In genomic region chr1:17563494-17564281, GRCh38 we compare ENCODE assay signal across 15 cellular contexts. TPM values are rescaled to one million over a fixed set of nuclear protein-coding genes. Genes with fewer than 3 reads are reported as not detected.
DNase-seq lines count a peak whose midpoint lies in the region; ATAC-seq and TF ChIP-seq lines count a peak whose summit lies in the region.
"Had no signal": no experiment of that assay in that cellular context is flagged by ENCODE, and none has a peak within 500 bp of the region (broad histone marks: within the 10 kb centered on the region; RNA-seq: fewer than 3 reads in every experiment).

No MANE protein-coding gene starts in this region.

- no peak overlapping the region for H2BK12ac ChIP-seq in neuronal stem cell (ENCODE audit: low read length)

- H2AFZ ChIP-seq in neuronal stem cell (ENCODE audit: low read length) = no peak overlapping the region

- H3K27me3 Mint-ChIP-seq in MCF 10A (ENCODE audit: insufficient read depth, unreplicated experiment) = no peaks in the 10 kb centered on the region

- CTCF ChIA-PET in MCF 10A (lab: Yijun Ruan, JAX) = interaction anchor here (0.6 kb wide), 1 partner anchor 58 kb away, joined by 4 read pairs; no protein-coding TSS in a partner anchor

- H2BK120ac ChIP-seq in neuronal stem cell (ENCODE audit: low read depth, low read length) = no peak overlapping the region

- H3K9me3 Mint-ChIP-seq in MCF 10A (ENCODE audit: unreplicated experiment) = no peaks in the 10 kb centered on the region
- H3K9me3 Mint-ChIP-seq: activated B cell treated with CpG ODN at 0.5 μM for 24 hours; activated naive CD8-positive, alpha-beta T cell treated with anti-CD3 and anti-CD28 coated beads, Interleukin-2, amount 50 U/mL, for 24 hours; naive thymus-derived CD8-positive, alpha-beta T cell had no signal

- no peak overlapping the region for H4K91ac ChIP-seq in neuronal stem cell (ENCODE audit: low read depth, low read length, poor library complexity)

- TF ChIP-seq POLR2A in breast epithelium (IDR thresholded peaks at IDR 0.05) = no peak
- no peak for TF ChIP-seq POLR2A in vagina (IDR thresholded peaks at IDR 0.05)

- H3K27me3 ChIP-seq in breast epithelium (no peaks in the 10 kb centered on the region), neuronal stem cell (ENCODE audit: control insufficient read depth in 3 of 3, insufficient read depth in 3 of 3, low read depth in 1 of 3, low read length in 3 of 3) (no peaks in the 10 kb centered on the region), vagina (no peaks in the 10 kb centered on the region), HAP-1 (ENCODE audit: low read depth) (no peaks in the 10 kb centered on the region)

- no peaks in the 10 kb centered on the region for H3K36me3 Mint-ChIP-seq in MCF 10A (ENCODE audit: insufficient read depth, unreplicated experiment)
- H3K36me3 Mint-ChIP-seq: naive thymus-derived CD8-positive, alpha-beta T cell had no signal

- intact Hi-C loops in breast epithelium (cut with DNase I; ENCODE audit: low total_unique reads) (no loop called here), MCF 10A (cut with micrococcal nuclease) (no loop called here), Right ventricle myocardium superior (cut with DNase I) (no loop called here), vagina (cut with DNase I) (no loop called here)

- no peak overlapping the region for H2BK15ac ChIP-seq in neuronal stem cell (ENCODE audit: low read length)

- no peak overlapping the region for H2AK5ac ChIP-seq in neuronal stem cell (ENCODE audit: low read depth, low read length)

- H3K4me1 Mint-ChIP-seq in MCF 10A (ENCODE audit: insufficient read depth, unreplicated experiment) = peaks cover 27% of the 10 kb centered on the region
- H3K4me1 Mint-ChIP-seq: activated B cell treated with CpG ODN at 0.5 μM for 24 hours; activated naive CD8-positive, alpha-beta T cell treated with anti-CD3 and anti-CD28 coated beads, Interleukin-2, amount 50 U/mL, for 24 hours; naive thymus-derived CD8-positive, alpha-beta T cell had no signal

- H3K27ac ChIP-seq in breast epithelium (peak overlapping the region; percentile 95 to 97), neuronal stem cell (replicated peaks; ENCODE audit: low read length) (no peak overlapping the region), vagina (peak overlapping the region; percentile 93)

- TF ChIP-seq CTCF in breast epithelium (IDR thresholded peaks at IDR 0.05) (no peak), MCF 10A (IDR thresholded peaks at IDR 0.05; ENCODE audit: unreplicated experiment) (no peak), vagina (IDR thresholded peaks at IDR 0.05) (no peak)

- no TSS peak for BruUV-seq in MCF 10A (replicated peaks; lab: Mats Ljungman, UMichigan)

- H3K27ac Mint-ChIP-seq in MCF 10A (ENCODE audit: low read depth, unreplicated experiment) = no peak overlapping the region
- H3K27ac Mint-ChIP-seq: activated B cell treated with CpG ODN at 0.5 μM for 24 hours; activated naive CD8-positive, alpha-beta T cell treated with anti-CD3 and anti-CD28 coated beads, Interleukin-2, amount 50 U/mL, for 24 hours; naive thymus-derived CD8-positive, alpha-beta T cell had no signal

- H3K4me3 Mint-ChIP-seq in MCF 10A (ENCODE audit: unreplicated experiment) = no peak overlapping the region
- H3K4me3 Mint-ChIP-seq: activated B cell treated with CpG ODN at 0.5 μM for 24 hours; activated naive CD8-positive, alpha-beta T cell treated with anti-CD3 and anti-CD28 coated beads, Interleukin-2, amount 50 U/mL, for 24 hours; naive thymus-derived CD8-positive, alpha-beta T cell had no signal

- H3K18ac ChIP-seq in neuronal stem cell (ENCODE audit: low read length) = peak overlapping the region; percentile 60

- peaks cover 9% of the 10 kb centered on the region for H3K79me1 ChIP-seq in neuronal stem cell (ENCODE audit: low read depth, low read length)

- peak overlapping the region; percentile 26 for H3K23ac ChIP-seq in neuronal stem cell (ENCODE audit: low read depth, low read length, poor library complexity)

- DNase-seq in breast epithelium (ENCODE audit: low spot score in 2 of 2) (no peak), MCF 10A (ENCODE audit: unreplicated experiment) (no peak), Right ventricle myocardium superior (peak; percentile 76), neuronal stem cell (ENCODE audit: low spot score) (no peak), vagina (ENCODE audit: extremely low spot score in 2 of 2) (no peak), HAP-1 (ENCODE audit: low spot score in 2 of 2) (no peak), middle frontal gyrus (ENCODE audit: extremely low spot score, low spot score) (no peak)
- DNase-seq: activated B cell treated with CpG ODN at 0.5 μM for 24 hours; activated naive CD8-positive, alpha-beta T cell treated with anti-CD3 and anti-CD28 coated beads, Interleukin-2, amount 50 U/mL, for 24 hours; COR-L47; MM.1S; naive thymus-derived CD8-positive, alpha-beta T cell had no signal

- POLR2A ChIA-PET in MCF 10A (lab: Yijun Ruan, JAX) = interaction anchor here (0.7 kb wide), 1 partner anchor 66 kb away, joined by 3 read pairs; no protein-coding TSS in a partner anchor

- H3K4ac ChIP-seq in neuronal stem cell (ENCODE audit: low read length) = no peak overlapping the region

- H3K36me3 ChIP-seq in breast epithelium (no peaks in the 10 kb centered on the region), neuronal stem cell (replicated peaks in 1 of 2; ENCODE audit: control insufficient read depth in 2 of 2, insufficient read depth in 2 of 2, low read length in 2 of 2) (no peaks in the 10 kb centered on the region), vagina (no peaks in the 10 kb centered on the region), HAP-1 (replicated peaks) (no peaks in the 10 kb centered on the region)

- in situ Hi-C loops in HAP-1 (cut with MboI; ENCODE audit: low sequenced_read_pairs) = no loop called here

- no peak overlapping the region for H3K14ac ChIP-seq in neuronal stem cell (ENCODE audit: low read length)

- no peak overlapping the region for H4K8ac ChIP-seq in neuronal stem cell (ENCODE audit: low read depth, low read length)

- H3K9ac ChIP-seq in neuronal stem cell (ENCODE audit: low read depth, low read length, poor library complexity) = no peak overlapping the region

- H2BK5ac ChIP-seq in neuronal stem cell (ENCODE audit: low read length) = no peak overlapping the region

- H3K4me2 ChIP-seq in neuronal stem cell (ENCODE audit: insufficient read depth, low read length, poor library complexity, severe bottlenecking) = no peak overlapping the region
- H3K4me2 ChIP-seq: A549 had no signal

- WGBS in neuronal stem cell (ENCODE audit: extremely low coverage in 2 of 2, insufficient read length in 2 of 2, insufficient replicate concordance in 1 of 2), 2 donors = no CpG with 5 or more reads among the region's 8 CpGs

- ATAC-seq in Right ventricle myocardium superior (ENCODE audit: poor library complexity) = peak; percentile 57
- ATAC-seq in HG02642 (IDR thresholded peaks at IDR 0.05; ENCODE audit: poor library complexity, unreplicated experiment) = no peak
- ATAC-seq: A549; activated naive CD8-positive, alpha-beta T cell treated with anti-CD3 and anti-CD28 coated beads, Interleukin-2, amount 50 U/mL, for 24 hours; naive thymus-derived CD8-positive, alpha-beta T cell had no signal

- H3K9me3 ChIP-seq in breast epithelium (no peaks in the 10 kb centered on the region), neuronal stem cell (replicated peaks in 1 of 2; ENCODE audit: control insufficient read depth in 2 of 2, insufficient read depth in 1 of 2, low read depth in 1 of 2, low read length in 2 of 2) (no peaks in the 10 kb centered on the region), vagina (no peaks in the 10 kb centered on the region), HAP-1 (no peaks in the 10 kb centered on the region)
- H3K9me3 ChIP-seq: A549 had no signal

- H3K4me3 ChIP-seq in breast epithelium = no peak overlapping the region
- peak overlapping the region in 1 of 2 donors; percentile 33 for H3K4me3 ChIP-seq in neuronal stem cell (ENCODE audit: low read length in 2 of 2)
- H3K4me3 ChIP-seq in vagina = no peak overlapping the region
- H3K4me3 ChIP-seq in HAP-1 = no peak overlapping the region
- H3K4me3 ChIP-seq: A549, skin epidermis had no signal

- peaks cover 8 to 36% of the 10 kb centered on the region in 2 donors for H3K4me1 ChIP-seq in breast epithelium
- H3K4me1 ChIP-seq in neuronal stem cell (ENCODE audit: control insufficient read depth in 2 of 2, insufficient read depth in 1 of 2, low read depth in 1 of 2, low read length in 2 of 2) = peaks cover 33 to 34% of the 10 kb centered on the region in 2 donors
- peaks cover 96% of the 10 kb centered on the region for H3K4me1 ChIP-seq in vagina
- H3K4me1 ChIP-seq in HAP-1 = no peaks in the 10 kb centered on the region

RNA-seq across cellular contexts. Expression of gene ARHGEF10L, which starts 24.2 kb away (rescaled TPM):
- total RNA-seq in breast epithelium (10 to 100 TPM; 36.7 to 51.4 (median 49.8) TPM), MCF 10A (2022) (5.0 and 12.2 TPM in 2 replicates), Right ventricle myocardium superior (55.6 TPM), vagina (75.6 TPM)
- polyA plus RNA-seq in neuronal stem cell (2013, experiment 1 of 2) = 14.6 TPM
- 14.8 TPM for polyA plus RNA-seq in neuronal stem cell (2013, experiment 2 of 2)
- polyA plus RNA-seq: naive thymus-derived CD8-positive, alpha-beta T cell had no signal
